In genomic region chr22:37186997-37187522, GRCh38 we compare ENCODE assay signal across 9 cellular contexts. TPM values are rescaled to one million over a fixed set of nuclear protein-coding genes. Genes with fewer than 3 reads are reported as not detected.
DNase-seq lines count a peak whose midpoint lies in the region; ATAC-seq and TF ChIP-seq lines count a peak whose summit lies in the region.
"Had no signal": no experiment of that assay in that cellular context is flagged by ENCODE, and none has a peak within 500 bp of the region (broad histone marks: within the 10 kb centered on the region; RNA-seq: fewer than 3 reads in every experiment).

No MANE protein-coding gene starts in this region.

- intact Hi-C loops in activated T-helper 2 cell treated with anti-CD3 and anti-CD28 coated beads, Interferon-gamma antibody, Interleukin-2, Interleukin-4, amounts not matched to agents 10 μg/mL and 5 μg/mL and 100 μg/mL, durations not matched to agents 14 hours and 24 hours and 36 hours (cut with micrococcal nuclease), result no loop called here

- TF ChIP-seq CTCF in astrocyte of the spinal cord (IDR thresholded peaks at IDR 0.05; ENCODE audit: low read depth, low read length) (no peak), kidney epithelial cell (IDR thresholded peaks at IDR 0.05; ENCODE audit: insufficient read depth, low read length, poor library complexity, severe bottlenecking) (no peak)

- H3K9me3 ChIP-seq in HUES6 (ENCODE audit: control insufficient read depth, insufficient read depth, low read depth, low read length) (0 out of 2 replicates have a peak, but pooled peaks cover 2% of the 10 kb centered on the region), subcutaneous abdominal adipose tissue (ENCODE audit: control insufficient read depth in 5 of 5, low read length in 5 of 5) (no peaks in the 10 kb centered on the region)

- H3K27me3 ChIP-seq in HUES6 (ENCODE audit: control insufficient read depth, insufficient read depth, low read length), result no peaks in the 10 kb centered on the region
- H3K27me3 ChIP-seq in kidney epithelial cell (ENCODE audit: control insufficient read depth, insufficient read depth, low read length), result no peaks in the 10 kb centered on the region
- H3K27me3 ChIP-seq in subcutaneous abdominal adipose tissue (ENCODE audit: control insufficient read depth in 5 of 5, insufficient read depth in 4 of 5, low read length in 5 of 5), result peaks cover 0 to 2% (median 0%) of the 10 kb centered on the region in 5 donors

- no peak overlapping the region for H3K27ac Mint-ChIP-seq in activated T-helper 2 cell treated with anti-CD3 and anti-CD28 coated beads, Interferon-gamma antibody, Interleukin-2, Interleukin-4, amounts not matched to agents 10 μg/mL and 5 μg/mL and 100 μg/mL, durations not matched to agents 14 hours and 24 hours and 36 hours
- H3K27ac Mint-ChIP-seq: activated B cell treated with CpG ODN at 0.5 μM for 24 hours had no signal

- H3K4me1 ChIP-seq in HUES6 (ENCODE audit: control insufficient read depth, insufficient read depth, low read length) (peaks cover 29% of the 10 kb centered on the region), subcutaneous abdominal adipose tissue (ENCODE audit: control insufficient read depth in 5 of 5, insufficient read depth in 5 of 5, low read length in 5 of 5) (peaks cover 14 to 45% (median 36%) of the 10 kb centered on the region in 5 donors)

- H3K36me3 ChIP-seq in HUES6 (ENCODE audit: control insufficient read depth, insufficient read depth, low read length), result no peaks in the 10 kb centered on the region
- H3K36me3 ChIP-seq in kidney epithelial cell (ENCODE audit: control insufficient read depth, insufficient read depth, low read length), result no peaks in the 10 kb centered on the region
- H3K36me3 ChIP-seq in subcutaneous abdominal adipose tissue (ENCODE audit: control insufficient read depth in 5 of 5, insufficient read depth in 5 of 5, low read length in 5 of 5), result peaks cover 0 to 3% (median 0%) of the 10 kb centered on the region in 5 donors

- DNase-seq in astrocyte of the spinal cord (ENCODE audit: low read depth, low spot score) (no peak), kidney epithelial cell (ENCODE audit: low read depth) (no peak), NCI-H510A (lab: John Stamatoyannopoulos, UW) (no peak)
- DNase-seq in activated T-helper 2 cell treated with anti-CD3 and anti-CD28 coated beads, Interferon-gamma antibody, Interleukin-2, Interleukin-4, amounts not matched to agents 10 μg/mL and 5 μg/mL and 100 μg/mL, durations not matched to agents 14 hours and 24 hours and 36 hours (ENCODE audit: low spot score), result no peak
- DNase-seq: activated B cell treated with CpG ODN at 0.5 μM for 24 hours had no signal

- H3K4me3 ChIP-seq in HUES6 (ENCODE audit: low read depth, low read length) (peak overlapping the region; percentile 57), astrocyte of the spinal cord (ENCODE audit: low read depth, low read length) (peak overlapping the region; percentile 16), kidney epithelial cell (ENCODE audit: low read depth, low read length) (peak overlapping the region; percentile 37), subcutaneous abdominal adipose tissue (ENCODE audit: low read depth in 1 of 5, low read length in 5 of 5) (peak overlapping the region; percentile 47 to 68 (median 61))

- H3K27ac ChIP-seq in HUES6 (ENCODE audit: low read depth, low read length), result no peak overlapping the region
- H3K27ac ChIP-seq in subcutaneous abdominal adipose tissue (ENCODE audit: low read depth, low read length), result peak overlapping the region; percentile 95

- peaks cover 11% of the 10 kb centered on the region for H3K36me3 Mint-ChIP-seq in activated T-helper 2 cell treated with anti-CD3 and anti-CD28 coated beads, Interferon-gamma antibody, Interleukin-2, Interleukin-4, amounts not matched to agents 10 μg/mL and 5 μg/mL and 100 μg/mL, durations not matched to agents 14 hours and 24 hours and 36 hours (ENCODE audit: low read depth)

- no peaks in the 10 kb centered on the region for H3K27me3 Mint-ChIP-seq in activated T-helper 2 cell treated with anti-CD3 and anti-CD28 coated beads, Interferon-gamma antibody, Interleukin-2, Interleukin-4, amounts not matched to agents 10 μg/mL and 5 μg/mL and 100 μg/mL, durations not matched to agents 14 hours and 24 hours and 36 hours (ENCODE audit: low read depth)
- H3K27me3 Mint-ChIP-seq: activated B cell treated with CpG ODN at 0.5 μM for 24 hours had no signal

- H3K4me1 Mint-ChIP-seq in activated T-helper 2 cell treated with anti-CD3 and anti-CD28 coated beads, Interferon-gamma antibody, Interleukin-2, Interleukin-4, amounts not matched to agents 10 μg/mL and 5 μg/mL and 100 μg/mL, durations not matched to agents 14 hours and 24 hours and 36 hours (ENCODE audit: low read depth), result peaks cover 33% of the 10 kb centered on the region

- no peak overlapping the region for H3K9ac ChIP-seq in HUES6 (ENCODE audit: low read length)
- peak overlapping the region in 4 of 5 donors; percentile 48 to 92 (median 74) for H3K9ac ChIP-seq in subcutaneous abdominal adipose tissue (ENCODE audit: low read length in 5 of 5)

- H3K4me3 Mint-ChIP-seq in activated T-helper 2 cell treated with anti-CD3 and anti-CD28 coated beads, Interferon-gamma antibody, Interleukin-2, Interleukin-4, amounts not matched to agents 10 μg/mL and 5 μg/mL and 100 μg/mL, durations not matched to agents 14 hours and 24 hours and 36 hours (ENCODE audit: low read depth), result no peak overlapping the region
- H3K4me3 Mint-ChIP-seq: activated B cell treated with CpG ODN at 0.5 μM for 24 hours had no signal

- H3K9me3 Mint-ChIP-seq in activated T-helper 2 cell treated with anti-CD3 and anti-CD28 coated beads, Interferon-gamma antibody, Interleukin-2, Interleukin-4, amounts not matched to agents 10 μg/mL and 5 μg/mL and 100 μg/mL, durations not matched to agents 14 hours and 24 hours and 36 hours, result no peaks in the 10 kb centered on the region
- H3K9me3 Mint-ChIP-seq: activated B cell treated with CpG ODN at 0.5 μM for 24 hours had no signal

- no peak for ATAC-seq in HG02970 (IDR thresholded peaks at IDR 0.05; ENCODE audit: low FRiP score, unreplicated experiment)

- in situ Hi-C loops in astrocyte of the spinal cord (cut with HindIII; ENCODE audit: low sequenced_read_pairs), result no loop called here

RNA-seq across cellular contexts. Expression of gene C1QTNF6, which starts 1.0 kb away (rescaled TPM):
- 5.1 and 5.5 TPM in 2 replicates for total RNA-seq in kidney epithelial cell
- total RNA-seq in activated T-helper 2 cell treated with anti-CD3 and anti-CD28 coated beads, Interferon-gamma antibody, Interleukin-2, Interleukin-4, amounts not matched to agents 10 μg/mL and 5 μg/mL and 100 μg/mL, durations not matched to agents 14 hours and 24 hours and 36 hours, result 7.5 and 7.7 TPM in 2 replicates

RNA-seq across cellular contexts. Expression of gene SSTR3, which starts 25.2 kb away (rescaled TPM):
- total RNA-seq in kidney epithelial cell, result not detected in 2 replicates
- total RNA-seq in activated T-helper 2 cell treated with anti-CD3 and anti-CD28 coated beads, Interferon-gamma antibody, Interleukin-2, Interleukin-4, amounts not matched to agents 10 μg/mL and 5 μg/mL and 100 μg/mL, durations not matched to agents 14 hours and 24 hours and 36 hours, result 0.64 and 0.75 TPM in 2 replicates
- total RNA-seq: LHCN-M2 had no signal

RNA-seq across cellular contexts. Expression of gene IL2RB, which starts 37.3 kb away (rescaled TPM):
- total RNA-seq in kidney epithelial cell, result 0.08 and 1.7 TPM in 2 replicates
- 404 and 410 TPM in 2 replicates for total RNA-seq in activated T-helper 2 cell treated with anti-CD3 and anti-CD28 coated beads, Interferon-gamma antibody, Interleukin-2, Interleukin-4, amounts not matched to agents 10 μg/mL and 5 μg/mL and 100 μg/mL, durations not matched to agents 14 hours and 24 hours and 36 hours
- total RNA-seq: LHCN-M2 had no signal

RNA-seq across cellular contexts. Expression of gene RAC2, which starts 57.0 kb away (rescaled TPM):
- total RNA-seq in kidney epithelial cell, result 24.0 and 26.6 TPM in 2 replicates
- total RNA-seq in activated T-helper 2 cell treated with anti-CD3 and anti-CD28 coated beads, Interferon-gamma antibody, Interleukin-2, Interleukin-4, amounts not matched to agents 10 μg/mL and 5 μg/mL and 100 μg/mL, durations not matched to agents 14 hours and 24 hours and 36 hours, result 499 and 506 TPM in 2 replicates

Comparison
In these comparisons a context has a peak if more than half of its experiments do, and no peak if none do; other contexts are left out.
1. RNA of gene IL2RB, which starts 37.3 kb away (total RNA-seq): 404 to 410 TPM in activated T-helper 2 cell treated with anti-CD3 and anti-CD28 coated beads, Interferon-gamma antibody, Interleukin-2, Interleukin-4, amounts not matched to agents 10 μg/mL and 5 μg/mL and 100 μg/mL, durations not matched to agents 14 hours and 24 hours and 36 hours; 0.08 to 1.7 TPM in kidney epithelial cell; every median in the first group is over 100 times any median in the second.
2. Peak in every context shown above with its lines, with median percentiles within 50 percentile points of each other: H3K4me3 ChIP-seq.